1 cellular context compared by ENCODE assay signal in genomic region chr17:47720196-47720595, GRCh38.
TF ChIP-seq lines count a peak whose summit lies in the region.

No MANE protein-coding gene starts in this region.

TF ChIP-seq in GM12878, 131 proteins besides CTCF, POLR2A, EP300 and RAD21:
- no peak for TF ChIP-seq USF1 (IDR thresholded peaks at IDR 0.05; ENCODE audit: borderline replicate concordance, extremely low read length, insufficient read depth, low read depth, low read length)
- TF ChIP-seq ZNF207 (IDR thresholded peaks at IDR 0.05; ENCODE audit: borderline replicate concordance), result no peak
- TF ChIP-seq IRF5 (IDR thresholded peaks at IDR 0.05; ENCODE audit: borderline replicate concordance), result no peak
- no peak for TF ChIP-seq NFIC (IDR thresholded peaks at IDR 0.05; ENCODE audit: low read depth, low read length)
- no peak for TF ChIP-seq EGR1 (IDR thresholded peaks at IDR 0.05; ENCODE audit: borderline replicate concordance in 1 of 2, low read depth in 2 of 2, low read length in 2 of 2)
- TF ChIP-seq NR2C1 (IDR thresholded peaks at IDR 0.05), result no peak
- TF ChIP-seq RAD51 (IDR thresholded peaks at IDR 0.05), result no peak
- no peak for TF ChIP-seq HCFC1 (IDR thresholded peaks at IDR 0.05; ENCODE audit: low read length)
- no peak for TF ChIP-seq ZBTB11 (CRISPR knock-in tag; IDR thresholded peaks at IDR 0.05)
- TF ChIP-seq WRNIP1 (IDR thresholded peaks at IDR 0.05; ENCODE audit: borderline replicate concordance, low read depth, low read length), result no peak
- TF ChIP-seq YBX1 (IDR thresholded peaks at IDR 0.05), result no peak
- no peak for TF ChIP-seq ASH2L (IDR thresholded peaks at IDR 0.05; ENCODE audit: borderline replicate concordance, low read depth)
- no peak for TF ChIP-seq ZBTB40 (IDR thresholded peaks at IDR 0.05; ENCODE audit: borderline replicate concordance)
- no peak for TF ChIP-seq SRF (IDR thresholded peaks at IDR 0.05; ENCODE audit: low read depth in 2 of 2, low read length in 2 of 2)
- TF ChIP-seq ETV6 (conservative IDR thresholded peaks at IDR 0.05 in 1 of 2, IDR thresholded peaks at IDR 0.05 in 1 of 2; ENCODE audit: borderline replicate concordance in 1 of 2, low read depth in 1 of 2), result no peak
- TF ChIP-seq TARDBP (IDR thresholded peaks at IDR 0.05; ENCODE audit: borderline replicate concordance), result no peak
- no peak for TF ChIP-seq NFXL1 (IDR thresholded peaks at IDR 0.05; ENCODE audit: borderline replicate concordance)
- no peak for TF ChIP-seq E4F1 (IDR thresholded peaks at IDR 0.05; ENCODE audit: borderline replicate concordance, partially characterized antibody)
- no peak for TF ChIP-seq ESRRA (IDR thresholded peaks at IDR 0.05; ENCODE audit: low read length)
